In the genomic region with DNA sequence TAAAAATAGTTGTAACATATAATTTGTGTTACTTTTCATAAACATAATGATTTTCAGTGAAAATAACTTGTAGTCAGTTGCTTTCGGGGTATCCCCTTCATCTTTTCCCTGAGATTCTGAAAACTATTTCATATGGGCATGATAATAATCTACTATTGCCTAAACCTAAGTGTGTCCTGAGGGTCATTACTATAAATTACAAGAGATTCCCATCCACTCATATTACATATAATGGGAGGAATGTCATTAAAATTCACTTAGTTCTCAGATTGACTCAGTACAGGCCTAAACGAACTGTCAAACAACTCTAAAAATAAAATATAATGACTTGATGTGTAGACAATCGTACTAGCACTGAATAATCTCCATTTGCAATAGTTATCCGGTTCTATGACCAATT, we compare ENCODE assay signal across 29 cellular contexts.
"Had no signal": no experiment of that assay in that cellular context is flagged by ENCODE, and none has a peak within 500 bp of the region (broad histone marks: within the 10 kb centered on the region; RNA-seq: fewer than 3 reads in every experiment).

No MANE protein-coding gene starts in this region.

- H3K27me3 ChIP-seq: adrenal gland, body of pancreas, esophagus muscularis mucosa, gastroesophageal sphincter, heart right ventricle, hepatocyte had no signal

- H3K9me3 ChIP-seq: adrenal gland, body of pancreas, esophagus muscularis mucosa, gastroesophageal sphincter, heart right ventricle had no signal

- H3K4me3 ChIP-seq: adrenal gland, body of pancreas, esophagus muscularis mucosa, gastroesophageal sphincter, heart right ventricle, hepatocyte had no signal

- H3K36me3 ChIP-seq: adrenal gland, esophagus muscularis mucosa, gastroesophageal sphincter, heart right ventricle, WERI-Rb-1 had no signal

- H3K27ac ChIP-seq: adrenal gland, body of pancreas, esophagus muscularis mucosa, gastroesophageal sphincter, heart right ventricle, hepatocyte, WERI-Rb-1 had no signal

- H3K4me2 ChIP-seq: hepatocyte had no signal

- H3K4me1 ChIP-seq: adrenal gland, body of pancreas, esophagus muscularis mucosa, gastroesophageal sphincter had no signal

- H3K79me2 ChIP-seq: hepatocyte had no signal

- DNase-seq: activated B cell treated with CpG ODN at 0.5 μM for 24 hours; activated CD4-positive, alpha-beta T cell treated with anti-CD3 and anti-CD28 coated beads for 48 hours; activated CD4-positive, alpha-beta T cell treated with anti-CD3 and anti-CD28 coated beads, Interleukin-2, amount 50 U/mL, for 1 hour; activated CD4-positive, alpha-beta T cell treated with anti-CD3 and anti-CD28 coated beads, Interleukin-2, amount 50 U/mL, for 48 hours; activated CD8-positive, alpha-beta memory T cell treated with anti-CD3 and anti-CD28 coated beads for 24 hours; activated CD8-positive, alpha-beta T cell treated with anti-CD3 and anti-CD28 coated beads for 36 hours; activated effector memory CD4-positive, alpha-beta T cell treated with Interleukin-2 at 50 U/mL for 16 hours; activated gamma-delta T cell treated with Interleukin-2 at 50 U/mL for 16 hours; activated naive CD4-positive, alpha-beta T cell treated with anti-CD3 and anti-CD28 coated beads for 36 hours; activated naive CD8-positive, alpha-beta T cell treated with anti-CD3 and anti-CD28 coated beads for 36 hours; activated naive CD8-positive, alpha-beta T cell treated with anti-CD3 and anti-CD28 coated beads, Interleukin-2, amount 50 U/mL, for 24 hours; activated T-cell treated with anti-CD3 and anti-CD28 coated beads, Interleukin-2, amount 50 U/mL, for 4 hours; adrenal gland; amygdala; aorta; body of pancreas; caudate nucleus; cortex of kidney; dermis blood vessel endothelial cell; effector CD4-positive, alpha-beta T cell; effector memory CD8-positive, alpha-beta T cell; erythroblast; foreskin melanocyte; heart right ventricle; T1000; WERI-Rb-1 had no signal

- H2AFZ ChIP-seq: hepatocyte had no signal
